8 cellular contexts compared by ENCODE assay signal in genomic region chr1:65002156-65002507, GRCh38. TPM values are rescaled to one million over a fixed set of nuclear protein-coding genes. Genes with fewer than 3 reads are reported as not detected.
DNase-seq lines count a peak whose midpoint lies in the region; ATAC-seq and TF ChIP-seq lines count a peak whose summit lies in the region.

No MANE protein-coding gene starts in this region.

- H3K4me1 Mint-ChIP-seq in CD8-positive, alpha-beta T cell (ENCODE audit: low read depth) = peaks cover 30% of the 10 kb centered on the region
- peaks cover 18 to 22% of the 10 kb centered on the region in 2 donors for H3K4me1 Mint-ChIP-seq in effector memory CD8-positive, alpha-beta T cell (ENCODE audit: low read depth in 2 of 2)

- H3K27me3 ChIP-seq in CD8-positive, alpha-beta T cell (ENCODE audit: insufficient read depth, low read length) = no peaks in the 10 kb centered on the region
- H3K27me3 ChIP-seq in MG63 (no peaks in the 10 kb centered on the region), neuronal stem cell (ENCODE audit: control insufficient read depth in 3 of 3, insufficient read depth in 3 of 3, low read depth in 1 of 3, low read length in 3 of 3) (peaks cover 0 to 36% (median 16%) of the 10 kb centered on the region in 3 experiments)

- H3K27me3 Mint-ChIP-seq in CD8-positive, alpha-beta T cell (ENCODE audit: low read depth) = no peaks in the 10 kb centered on the region
- H3K27me3 Mint-ChIP-seq in effector memory CD8-positive, alpha-beta T cell = no peaks in the 10 kb centered on the region

- no peaks in the 10 kb centered on the region for H3K79me1 ChIP-seq in neuronal stem cell (ENCODE audit: low read depth, low read length)

- H3K4me3 ChIP-seq in CD8-positive, alpha-beta T cell (ENCODE audit: low read depth, low read length) = peak overlapping the region; percentile 66
- H3K4me3 ChIP-seq in MG63 = peak overlapping the region; percentile 64
- H3K4me3 ChIP-seq in neuronal stem cell (ENCODE audit: low read length in 2 of 2) = peak overlapping the region in 1 of 2 donors; percentile 42

- H2BK12ac ChIP-seq in neuronal stem cell (ENCODE audit: low read length) = no peak overlapping the region

- H3K27ac ChIP-seq in CD8-positive, alpha-beta T cell (ENCODE audit: low read depth, low read length) = peak overlapping the region; percentile 61
- no peak overlapping the region for H3K27ac ChIP-seq in neuronal stem cell (replicated peaks; ENCODE audit: low read length)

- no peaks in the 10 kb centered on the region for H3K9me3 Mint-ChIP-seq in CD8-positive, alpha-beta T cell
- no peaks in the 10 kb centered on the region for H3K9me3 Mint-ChIP-seq in effector memory CD8-positive, alpha-beta T cell

- no peak overlapping the region for H3K23ac ChIP-seq in neuronal stem cell (ENCODE audit: low read depth, low read length, poor library complexity)

- H3K36me3 Mint-ChIP-seq in CD8-positive, alpha-beta T cell = no peaks in the 10 kb centered on the region
- peaks cover 12% of the 10 kb centered on the region for H3K36me3 Mint-ChIP-seq in effector memory CD8-positive, alpha-beta T cell (ENCODE audit: insufficient read depth)

- H2BK15ac ChIP-seq in neuronal stem cell (ENCODE audit: low read length) = no peak overlapping the region

- H3K4me3 Mint-ChIP-seq in CD8-positive, alpha-beta T cell = peak overlapping the region; percentile 84
- H3K4me3 Mint-ChIP-seq in effector memory CD8-positive, alpha-beta T cell = peak overlapping the region; percentile 71 to 78

- peaks cover 19% of the 10 kb centered on the region for H3K4me1 ChIP-seq in CD8-positive, alpha-beta T cell (ENCODE audit: insufficient read depth, low read length)
- H3K4me1 ChIP-seq in neuronal stem cell (ENCODE audit: control insufficient read depth in 2 of 2, insufficient read depth in 1 of 2, low read depth in 1 of 2, low read length in 2 of 2) = peaks cover 8 to 9% of the 10 kb centered on the region in 2 donors

- H3K9ac ChIP-seq in neuronal stem cell (ENCODE audit: low read depth, low read length, poor library complexity) = no peak overlapping the region

- no peak overlapping the region for H3K14ac ChIP-seq in neuronal stem cell (ENCODE audit: low read length)

- H3K27ac Mint-ChIP-seq in CD8-positive, alpha-beta T cell = peak overlapping the region; percentile 91
- H3K27ac Mint-ChIP-seq in effector memory CD8-positive, alpha-beta T cell = peak overlapping the region; percentile 58 to 73

- H4K8ac ChIP-seq in neuronal stem cell (ENCODE audit: low read depth, low read length) = no peak overlapping the region

- CTCF ChIA-PET in CD8-positive, alpha-beta T cell (lab: Charles Lee) = interaction anchor here (1.0 to 1.4 kb wide), 3 partner anchors 19 to 36 kb away, joined by 3 to 6 read pairs (median 4); partner anchors contain the start of gene JAK1

- no peak for ATAC-seq in CD8-positive, alpha-beta T cell
- ATAC-seq in effector memory CD8-positive, alpha-beta T cell (replicated peaks) = no peak
- ATAC-seq in HG02970 (IDR thresholded peaks at IDR 0.05; ENCODE audit: low FRiP score, unreplicated experiment) = no peak
- no peak for ATAC-seq in HG02763 (IDR thresholded peaks at IDR 0.05; ENCODE audit: unreplicated experiment)

- no peak for TF ChIP-seq CTCF in CD8-positive, alpha-beta T cell (IDR thresholded peaks at IDR 0.05)

- no peaks in the 10 kb centered on the region for H3K9me3 ChIP-seq in CD8-positive, alpha-beta T cell (ENCODE audit: low read length)
- H3K9me3 ChIP-seq in MG63 (no peaks in the 10 kb centered on the region), neuronal stem cell (replicated peaks in 1 of 2; ENCODE audit: control insufficient read depth in 2 of 2, insufficient read depth in 1 of 2, low read depth in 1 of 2, low read length in 2 of 2) (peaks cover 0 to 3% of the 10 kb centered on the region in 2 donors)

- no peak for DNase-seq in CD8-positive, alpha-beta T cell
- DNase-seq in MG63 (no peak), neuronal stem cell (ENCODE audit: low spot score) (no peak), COLO668 (lab: John Stamatoyannopoulos, UW; ENCODE audit: unreplicated experiment) (no peak)
- no peak for DNase-seq in effector memory CD8-positive, alpha-beta T cell
- no peak for DNase-seq in activated CD4-positive, alpha-beta T cell treated with anti-CD3 and anti-CD28 coated beads for 1 hour

- no peaks in the 10 kb centered on the region for H3K36me3 ChIP-seq in CD8-positive, alpha-beta T cell (ENCODE audit: insufficient read depth, low read length)
- H3K36me3 ChIP-seq in MG63 = no peaks in the 10 kb centered on the region
- no peaks in the 10 kb centered on the region for H3K36me3 ChIP-seq in neuronal stem cell (replicated peaks in 1 of 2; ENCODE audit: control insufficient read depth in 2 of 2, insufficient read depth in 2 of 2, low read length in 2 of 2)

- H2AFZ ChIP-seq in neuronal stem cell (ENCODE audit: low read length) = peak overlapping the region; percentile 91

- no peak overlapping the region for H2BK120ac ChIP-seq in neuronal stem cell (ENCODE audit: low read depth, low read length)

- H2BK5ac ChIP-seq in neuronal stem cell (ENCODE audit: low read length) = no peak overlapping the region

- peak overlapping the region; percentile 88 for H3K4me2 ChIP-seq in neuronal stem cell (ENCODE audit: insufficient read depth, low read length, poor library complexity, severe bottlenecking)

- no CpG with 5 or more reads among the region's 12 CpGs for WGBS in neuronal stem cell (ENCODE audit: extremely low coverage in 2 of 2, insufficient read length in 2 of 2, insufficient replicate concordance in 1 of 2), 2 donors

- no peak overlapping the region for H3K4ac ChIP-seq in neuronal stem cell (ENCODE audit: low read length)

- intact Hi-C loops in CD8-positive, alpha-beta T cell (cut with DNase I, micrococcal nuclease) = loop anchor here (1.0 to 5.0 kb wide), 6 partner anchors 36 to 137 kb away; partner anchors contain the start of gene JAK1 (in 1 of the 2)

- no peak overlapping the region for H2AK5ac ChIP-seq in neuronal stem cell (ENCODE audit: low read depth, low read length)

- peak overlapping the region; percentile 91 for H3K18ac ChIP-seq in neuronal stem cell (ENCODE audit: low read length)

- H4K91ac ChIP-seq in neuronal stem cell (ENCODE audit: low read depth, low read length, poor library complexity) = no peak overlapping the region

- POLR2A ChIA-PET in CD8-positive, alpha-beta T cell (lab: Charles Lee) = interaction anchor here (0.8 to 3.5 kb wide), 7 partner anchors 11 to 134 kb away, joined by 3 to 15 read pairs (median 3); partner anchors contain the start of gene JAK1

RNA-seq across cellular contexts. Expression of gene JAK1, which starts 35.8 kb away (rescaled TPM):
- total RNA-seq in CD8-positive, alpha-beta T cell = 100 to 1,000 TPM; 280 to 298 TPM
- 58.9 and 61.9 TPM in 2 replicates for total RNA-seq in MG63 (2014; rRNA removed; shearing (Covaris generic); ENCODE audit: low replicate concordance)
- 2.8 TPM for polyA plus RNA-seq in neuronal stem cell (2013, experiment 1 of 2)
- 2.6 TPM for polyA plus RNA-seq in neuronal stem cell (2013, experiment 2 of 2)
